Comparison of ENCODE assay signal across 8 cellular contexts in the genomic region with DNA sequence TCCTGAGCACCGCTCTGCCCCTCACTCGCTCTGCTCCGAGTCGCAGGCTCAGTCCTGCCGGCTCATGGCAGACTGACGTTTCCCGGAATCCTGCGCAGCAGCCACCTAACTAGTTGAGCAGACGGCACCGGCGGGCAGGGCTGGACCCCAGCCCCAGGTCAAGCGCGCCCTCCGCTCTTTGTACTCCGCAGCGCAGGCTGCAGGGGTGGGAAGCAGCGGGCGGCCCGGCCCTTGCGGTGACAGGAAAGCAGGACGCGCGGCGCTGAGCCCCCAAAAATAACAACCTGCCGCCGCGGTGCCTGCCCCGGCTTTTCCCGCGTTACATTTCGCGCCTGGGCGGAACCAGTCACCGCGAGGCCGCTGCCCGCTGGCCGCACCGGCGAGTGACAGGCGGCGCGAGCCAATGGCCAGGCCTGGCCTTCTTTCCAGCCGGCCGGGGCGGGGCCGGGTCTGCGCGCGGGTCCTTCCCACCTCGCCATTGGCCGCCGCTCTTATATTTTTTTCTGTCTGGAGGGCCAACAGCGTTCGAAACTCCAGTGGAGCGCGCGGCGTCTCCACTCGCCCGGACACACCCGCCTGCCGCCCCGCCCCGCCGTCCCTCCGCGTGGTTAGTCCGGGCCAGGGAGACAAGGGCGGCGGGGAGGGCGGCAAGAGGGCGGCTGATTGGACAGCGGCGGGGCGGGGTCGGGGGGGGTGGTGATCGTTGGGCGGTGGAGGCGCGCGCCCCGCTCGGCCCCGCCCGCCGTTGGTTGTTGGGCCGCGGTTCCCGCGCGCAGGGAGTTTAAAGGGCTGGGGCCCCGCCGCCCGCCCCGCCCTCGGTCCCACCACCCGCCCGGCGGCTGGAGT.
A peak's percentile ranks its signal among the peaks of the same experiment; 100 is the strongest.
DNase-seq lines count a peak whose midpoint lies in the region; ATAC-seq and TF ChIP-seq lines count a peak whose summit lies in the region.

A gene (minus strand): TSS at position 297 of the 846 bp plus-strand sequence. CDS start 338 bp downstream, outside the sequence.

- TF ChIP-seq RAD21 in Ishikawa (IDR thresholded peaks at IDR 0.05; ENCODE audit: low read depth) = peak; percentile 5; the same call in 1 of the 2 replicates

- DNase-seq in DMS153 treated with DMSO at 0.1 percent for 48 hours (lab: John Stamatoyannopoulos, UW; ENCODE audit: unreplicated experiment) (peak; percentile 95), OCI-M2 (lab: John Stamatoyannopoulos, UW; ENCODE audit: unreplicated experiment) (peak; percentile 52), activated T-cell treated with anti-CD3 and anti-CD28 coated beads for 4 hours (peak; percentile 82), epithelial cell of esophagus (ENCODE audit: low read depth) (peak; percentile 99)
- peak; percentile 75 to 85 for DNase-seq in stimulated activated CD8-positive, alpha-beta memory T cell treated with anti-CD3 and anti-CD28 coated beads, Interleukin-4, amount 100 ng/mL, for 4 hours (ENCODE audit: low read depth in 2 of 2, low spot score in 1 of 2)

- no peak for TF ChIP-seq EP300 in Ishikawa (IDR thresholded peaks at IDR 0.05; ENCODE audit: borderline replicate concordance)

- peak within 1 kb of the TSS; percentile 99 to 100 for H3K27ac ChIP-seq in mucosa of rectum (ENCODE audit: low read depth in 2 of 2, low read length in 2 of 2)

- peak within 1 kb of the TSS; percentile 93 to 94 for H3K9ac ChIP-seq in mucosa of rectum (ENCODE audit: low read depth in 1 of 2, low read length in 2 of 2)

- H3K9me3 ChIP-seq in mucosa of rectum (ENCODE audit: control insufficient read depth in 2 of 2, low read length in 2 of 2) = no peaks in the 10 kb centered on the region

- no peaks in the 10 kb centered on the region for H3K36me3 ChIP-seq in mucosa of rectum (ENCODE audit: control insufficient read depth in 2 of 2, insufficient read depth in 2 of 2, low read length in 2 of 2)

- H3K4me1 ChIP-seq in mucosa of rectum (ENCODE audit: control insufficient read depth in 2 of 2, insufficient read depth in 2 of 2, low read length in 2 of 2) = peaks cover 20 to 33% of the 10 kb centered on the region in 2 donors

- no peaks in the 10 kb centered on the region for H3K27me3 ChIP-seq in mucosa of rectum (ENCODE audit: control insufficient read depth in 2 of 2, insufficient read depth in 2 of 2, low read length in 2 of 2)

- TF ChIP-seq CTCF in epithelial cell of esophagus (IDR thresholded peaks at IDR 0.05; ENCODE audit: insufficient read depth, low read depth, low read length, missing control alignments) = no peak

- ATAC-seq in GM21619 (IDR thresholded peaks at IDR 0.05; ENCODE audit: unreplicated experiment) = peak; percentile 53

- H3K4me3 ChIP-seq in epithelial cell of esophagus (ENCODE audit: low read length) = peak within 1 kb of the TSS; percentile 88
- peak within 1 kb of the TSS; percentile 85 to 96 for H3K4me3 ChIP-seq in mucosa of rectum (ENCODE audit: low read length in 2 of 2)

TF ChIP-seq in Ishikawa, 13 proteins besides CTCF, POLR2A, EP300 and RAD21:
- TF ChIP-seq, protein P1, sequence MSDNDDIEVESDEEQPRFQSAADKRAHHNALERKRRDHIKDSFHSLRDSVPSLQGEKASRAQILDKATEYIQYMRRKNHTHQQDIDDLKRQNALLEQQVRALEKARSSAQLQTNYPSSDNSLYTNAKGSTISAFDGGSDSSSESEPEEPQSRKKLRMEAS (IDR thresholded peaks at IDR 0.05) = peak; percentile 83
- TF ChIP-seq TAF1 (IDR thresholded peaks at IDR 0.05; ENCODE audit: low read depth) (peak; percentile 58; the same call in 1 of the 2 replicates), CREB1 (IDR thresholded peaks at IDR 0.05; ENCODE audit: low read depth) (peak; percentile 13; the same call in 1 of the 2 replicates), ZBTB7A (IDR thresholded peaks at IDR 0.05; ENCODE audit: low read depth) (no peak; the same call in 1 of the 2 replicates), NFIC (IDR thresholded peaks at IDR 0.05) (peak; percentile 5; the same call in 1 of the 2 replicates), TEAD4 (IDR thresholded peaks at IDR 0.05) (no peak), FOXM1 (IDR thresholded peaks at IDR 0.05; ENCODE audit: borderline replicate concordance, low read depth) (0 out of 2 replicates have a peak, but pooled peaks have one; percentile 18), CEBPB (IDR thresholded peaks at IDR 0.05) (no peak), TCF12 (IDR thresholded peaks at IDR 0.05; ENCODE audit: low read depth) (no peak)
- TF ChIP-seq, protein P2, sequence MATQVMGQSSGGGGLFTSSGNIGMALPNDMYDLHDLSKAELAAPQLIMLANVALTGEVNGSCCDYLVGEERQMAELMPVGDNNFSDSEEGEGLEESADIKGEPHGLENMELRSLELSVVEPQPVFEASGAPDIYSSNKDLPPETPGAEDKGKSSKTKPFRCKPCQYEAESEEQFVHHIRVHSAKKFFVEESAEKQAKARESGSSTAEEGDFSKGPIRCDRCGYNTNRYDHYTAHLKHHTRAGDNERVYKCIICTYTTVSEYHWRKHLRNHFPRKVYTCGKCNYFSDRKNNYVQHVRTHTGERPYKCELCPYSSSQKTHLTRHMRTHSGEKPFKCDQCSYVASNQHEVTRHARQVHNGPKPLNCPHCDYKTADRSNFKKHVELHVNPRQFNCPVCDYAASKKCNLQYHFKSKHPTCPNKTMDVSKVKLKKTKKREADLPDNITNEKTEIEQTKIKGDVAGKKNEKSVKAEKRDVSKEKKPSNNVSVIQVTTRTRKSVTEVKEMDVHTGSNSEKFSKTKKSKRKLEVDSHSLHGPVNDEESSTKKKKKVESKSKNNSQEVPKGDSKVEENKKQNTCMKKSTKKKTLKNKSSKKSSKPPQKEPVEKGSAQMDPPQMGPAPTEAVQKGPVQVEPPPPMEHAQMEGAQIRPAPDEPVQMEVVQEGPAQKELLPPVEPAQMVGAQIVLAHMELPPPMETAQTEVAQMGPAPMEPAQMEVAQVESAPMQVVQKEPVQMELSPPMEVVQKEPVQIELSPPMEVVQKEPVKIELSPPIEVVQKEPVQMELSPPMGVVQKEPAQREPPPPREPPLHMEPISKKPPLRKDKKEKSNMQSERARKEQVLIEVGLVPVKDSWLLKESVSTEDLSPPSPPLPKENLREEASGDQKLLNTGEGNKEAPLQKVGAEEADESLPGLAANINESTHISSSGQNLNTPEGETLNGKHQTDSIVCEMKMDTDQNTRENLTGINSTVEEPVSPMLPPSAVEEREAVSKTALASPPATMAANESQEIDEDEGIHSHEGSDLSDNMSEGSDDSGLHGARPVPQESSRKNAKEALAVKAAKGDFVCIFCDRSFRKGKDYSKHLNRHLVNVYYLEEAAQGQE (IDR thresholded peaks at IDR 0.05; ENCODE audit: low read depth) = no peak

Comparison
In these comparisons a context has a peak if more than half of its experiments do, and no peak if none do; other contexts are left out.
1. Peak in every context shown above with its lines: DNase-seq, ATAC-seq, H3K4me3 ChIP-seq and H3K27ac ChIP-seq.